1 cellular context compared by ENCODE assay signal in the genomic region with DNA sequence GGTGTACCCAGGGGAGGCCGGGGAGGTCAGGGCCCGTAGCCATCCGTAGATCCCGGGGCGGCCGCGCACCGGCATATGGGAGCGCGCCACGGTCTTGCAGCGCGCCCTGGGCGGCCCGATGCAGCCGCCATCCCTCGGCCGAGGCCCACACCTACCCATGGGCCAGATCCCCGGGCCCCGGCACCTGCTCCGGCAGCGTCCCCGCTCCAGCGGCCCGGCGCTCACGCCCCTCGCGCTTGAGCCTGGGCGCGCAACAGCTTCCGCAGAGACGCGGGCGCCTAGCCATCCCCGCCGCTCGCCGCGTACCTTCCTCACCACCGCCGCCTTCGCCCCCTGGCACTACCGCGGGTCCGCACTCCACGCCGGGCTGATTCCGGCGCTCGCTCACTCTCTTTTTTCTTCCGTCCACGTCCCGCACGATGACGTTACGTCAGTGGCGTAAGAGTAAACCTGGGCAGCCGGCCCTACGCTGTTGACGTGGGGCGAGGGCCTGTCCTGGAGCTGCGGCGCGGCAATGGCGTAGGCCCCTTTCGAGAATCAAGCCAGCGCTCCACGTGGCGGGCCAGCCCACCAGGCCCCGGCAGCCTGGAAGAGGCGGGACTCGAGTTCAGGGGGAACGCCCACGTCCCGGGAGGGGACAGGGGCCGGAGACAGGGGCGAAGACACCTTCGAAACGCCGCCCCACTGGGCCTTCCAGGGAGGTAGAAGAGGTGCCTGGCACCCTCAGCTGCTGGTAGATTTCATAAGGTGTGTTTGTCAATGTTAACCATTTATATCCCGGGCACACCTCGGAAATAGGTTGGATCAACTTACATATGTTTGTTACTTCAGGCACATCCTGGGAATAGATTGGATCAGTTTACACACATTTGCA.
TF ChIP-seq lines count a peak whose summit lies in the region.

Gene ALDH18A1, minus strand, starts transcription at position 421 of the 874 bp plus-strand sequence. CDS start 3,334 bp downstream, outside the sequence.

TF ChIP-seq in HEK293, 187 proteins besides CTCF, POLR2A, EP300 and RAD21 (continued from another document):
- TF ChIP-seq HIC1 (tag by site-specific recombination; IDR thresholded peaks at IDR 0.05): peak; percentile 50; the same call in 1 of the 2 replicates
- peak; percentile 61 for TF ChIP-seq PATZ1 (tag by site-specific recombination; IDR thresholded peaks at IDR 0.05)
- TF ChIP-seq ZNF280C (tag by site-specific recombination; IDR thresholded peaks at IDR 0.05): no peak
- TF ChIP-seq KLF7 (tag by site-specific recombination; IDR thresholded peaks at IDR 0.05; ENCODE audit: borderline replicate concordance): no peak
- TF ChIP-seq ZNF626 (tag by site-specific recombination; IDR thresholded peaks at IDR 0.05): no peak
- no peak for TF ChIP-seq ZNF654 (tag by site-specific recombination; IDR thresholded peaks at IDR 0.05; ENCODE audit: low read depth)
- peak; percentile 47; the same call in 1 of the 2 replicates for TF ChIP-seq KLF17 (tag by site-specific recombination; IDR thresholded peaks at IDR 0.05)
- TF ChIP-seq ZNF132 (tag by site-specific recombination; IDR thresholded peaks at IDR 0.05; ENCODE audit: borderline replicate concordance): no peak
- 0 out of 2 replicates have a peak, but pooled peaks have one; percentile 24 for TF ChIP-seq KLF10 (tag by site-specific recombination; IDR thresholded peaks at IDR 0.05)
